ENCODE assay signal across 16 cellular contexts in the genomic region with DNA sequence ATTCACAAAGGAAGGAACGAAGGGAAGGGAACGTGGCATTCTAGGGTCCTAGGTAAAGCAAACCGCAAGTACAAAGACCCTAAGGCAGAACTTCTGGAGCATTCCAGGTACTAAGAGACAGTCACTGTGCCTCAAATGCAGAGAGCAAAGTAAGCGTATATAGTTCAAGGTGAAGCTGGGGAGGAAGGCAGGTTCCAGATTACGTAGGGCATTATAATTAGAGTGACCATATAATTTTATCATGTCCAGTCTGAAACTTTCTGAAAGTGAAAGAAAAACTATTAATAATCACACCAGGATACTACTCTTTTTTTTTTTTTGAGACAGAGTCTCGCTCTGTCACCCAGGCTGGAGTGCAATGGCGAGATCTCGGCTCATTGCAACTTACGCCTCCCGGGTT. TPM values are rescaled to one million over a fixed set of nuclear protein-coding genes. Genes with fewer than 3 reads are reported as not detected.
DNase-seq lines count a peak whose midpoint lies in the region; ATAC-seq and TF ChIP-seq lines count a peak whose summit lies in the region.
"Had no signal": no experiment of that assay in that cellular context is flagged by ENCODE, and none has a peak within 500 bp of the region (broad histone marks: within the 10 kb centered on the region; RNA-seq: fewer than 3 reads in every experiment).

No MANE protein-coding gene starts in this region.

- H3K4me1 Mint-ChIP-seq in WTC11 = peaks cover 56% of the 10 kb centered on the region

- H3K27me3 Mint-ChIP-seq in WTC11 (ENCODE audit: low read depth) = no peaks in the 10 kb centered on the region
- H3K27me3 Mint-ChIP-seq: dendritic cell treated with granulocyte-macrophage colony-stimulating factor and Interleukin-4, amounts not matched to agents 40 ng/mL and 50 ng/mL, for 4 days; stimulated activated naive CD8-positive, alpha-beta T cell treated with anti-CD3 and anti-CD28 coated beads, Interleukin-15, amount 100 ng/mL, for 72 hours; T-helper 17 cell had no signal

- peak overlapping the region; percentile 25 for H3K27ac Mint-ChIP-seq in WTC11
- H3K27ac Mint-ChIP-seq: dendritic cell treated with granulocyte-macrophage colony-stimulating factor and Interleukin-4, amounts not matched to agents 40 ng/mL and 50 ng/mL, for 4 days had no signal

- no peaks in the 10 kb centered on the region for H3K36me3 Mint-ChIP-seq in WTC11

- H3K36me3 ChIP-seq in rectal smooth muscle tissue (ENCODE audit: control insufficient read depth, insufficient read depth, low read length) = no peaks in the 10 kb centered on the region

- no peaks in the 10 kb centered on the region for H3K9me3 ChIP-seq in right cardiac atrium (ENCODE audit: control insufficient read depth, low read length)

- WGBS in right cardiac atrium = 63% methylated on average over 10 of the region's 10 CpGs

- POLR2A ChIA-PET in WTC11 (lab: Charles Lee) = interaction anchor here (0.7 kb wide), 1 partner anchor 1251 kb away, joined by 3 read pairs; no protein-coding TSS in a partner anchor

- ATAC-seq in WTC11 (no peak), right cardiac atrium (peak in 1 of 2 donors; percentile 26), HG03280 (IDR thresholded peaks at IDR 0.05; ENCODE audit: unreplicated experiment) (no peak), GM21526 (IDR thresholded peaks at IDR 0.05; ENCODE audit: low FRiP score, unreplicated experiment) (no peak)
- ATAC-seq: stimulated activated naive CD8-positive, alpha-beta T cell treated with anti-CD3 and anti-CD28 coated beads, Interleukin-15, amount 100 ng/mL, for 72 hours; T-helper 17 cell had no signal

- intact Hi-C loops in right cardiac atrium (cut with DNase I) = no loop called here

- no peak overlapping the region for H3K9ac ChIP-seq in rectal smooth muscle tissue (ENCODE audit: low read length)

- H3K27me3 ChIP-seq in right cardiac atrium (ENCODE audit: control insufficient read depth, insufficient read depth) (no peaks in the 10 kb centered on the region), rectal smooth muscle tissue (ENCODE audit: control insufficient read depth, insufficient read depth, low read length) (no peaks in the 10 kb centered on the region)

- H3K4me1 ChIP-seq in right cardiac atrium (ENCODE audit: control insufficient read depth, insufficient read depth, low read length) (no peaks in the 10 kb centered on the region), rectal smooth muscle tissue (ENCODE audit: control insufficient read depth, insufficient read depth, low read length) (peaks cover 10% of the 10 kb centered on the region)

- DNase-seq in WTC11 (ENCODE audit: low spot score) (no peak), right cardiac atrium (no peak), AG20443 (ENCODE audit: low spot score) (no peak), SIG-M5 treated with dmso at 0.1 percent for 504 hours (lab: John Stamatoyannopoulos, UW; ENCODE audit: unreplicated experiment) (no peak)
- DNase-seq: activated CD4-positive, CD25-positive, alpha-beta regulatory T cell treated with anti-CD3 and anti-CD28 coated beads, Interleukin-2, amount 50 U/mL, for 72 hours; activated effector memory CD4-positive, alpha-beta T cell treated with Interleukin-2 at 50 U/mL for 16 hours; islet precursor cell; NK-92 treated with Interleukin-12 subunit alpha and Interleukin-12 subunit beta, amount 100 ng/mL, for 24 hours; stimulated activated CD4-positive, alpha-beta T cell treated with anti-CD3 and anti-CD28 coated beads, Interleukin-15, amount 100 ng/mL, for 24 hours; stimulated activated naive CD8-positive, alpha-beta T cell treated with anti-CD3 and anti-CD28 coated beads, Interleukin-15, amount 100 ng/mL, for 72 hours; T-helper 17 cell had no signal

- CTCF ChIA-PET in WTC11 (lab: Charles Lee) = interaction anchor here (1.1 to 1.4 kb wide), 3 partner anchors 20 to 70 kb away, joined by 3 to 6 read pairs (median 3); no protein-coding TSS in a partner anchor

- no peak overlapping the region for H3K4me3 Mint-ChIP-seq in WTC11
- H3K4me3 Mint-ChIP-seq: dendritic cell treated with granulocyte-macrophage colony-stimulating factor and Interleukin-4, amounts not matched to agents 40 ng/mL and 50 ng/mL, for 4 days; stimulated activated naive CD8-positive, alpha-beta T cell treated with anti-CD3 and anti-CD28 coated beads, Interleukin-15, amount 100 ng/mL, for 72 hours; T-helper 17 cell had no signal

- H3K27ac ChIP-seq in C4-2B = peak overlapping the region; percentile 47; the same call in 1 of the 2 replicates
- peak overlapping the region; percentile 61 for H3K27ac ChIP-seq in right cardiac atrium (ENCODE audit: low read length)
- H3K27ac ChIP-seq in rectal smooth muscle tissue (ENCODE audit: low read depth, low read length) = no peak overlapping the region

- TF ChIP-seq CTCF in C4-2B (conservative IDR thresholded peaks at IDR 0.05) (no peak), WTC11 (IDR thresholded peaks at IDR 0.05) (no peak)

- no peaks in the 10 kb centered on the region for H3K9me3 Mint-ChIP-seq in WTC11
- H3K9me3 Mint-ChIP-seq: dendritic cell treated with granulocyte-macrophage colony-stimulating factor and Interleukin-4, amounts not matched to agents 40 ng/mL and 50 ng/mL, for 4 days; stimulated activated naive CD8-positive, alpha-beta T cell treated with anti-CD3 and anti-CD28 coated beads, Interleukin-15, amount 100 ng/mL, for 72 hours had no signal

- H3K4me3 ChIP-seq in right cardiac atrium (ENCODE audit: low read length) (peak overlapping the region; percentile 47), rectal smooth muscle tissue (ENCODE audit: low read length) (peak overlapping the region; percentile 3)

TF ChIP-seq in WTC11, 78 proteins besides CTCF, POLR2A, EP300 and RAD21 (continues in another document):
- TF ChIP-seq NFYB (CRISPR knock-in tag; conservative IDR thresholded peaks at IDR 0.05; ENCODE audit: low read depth) (no peak), GABPB1 (CRISPR knock-in tag; IDR thresholded peaks at IDR 0.05) (no peak), TEAD1 (CRISPR knock-in tag; IDR thresholded peaks at IDR 0.05) (no peak), CREB1 (CRISPR knock-in tag; IDR thresholded peaks at IDR 0.05) (no peak), ERG (CRISPR knock-in tag; IDR thresholded peaks at IDR 0.05) (no peak), RORB (CRISPR knock-in tag; IDR thresholded peaks at IDR 0.05) (no peak), ZNF219 (CRISPR knock-in tag; IDR thresholded peaks at IDR 0.05; ENCODE audit: borderline replicate concordance) (no peak)
- TF ChIP-seq, protein P1, sequence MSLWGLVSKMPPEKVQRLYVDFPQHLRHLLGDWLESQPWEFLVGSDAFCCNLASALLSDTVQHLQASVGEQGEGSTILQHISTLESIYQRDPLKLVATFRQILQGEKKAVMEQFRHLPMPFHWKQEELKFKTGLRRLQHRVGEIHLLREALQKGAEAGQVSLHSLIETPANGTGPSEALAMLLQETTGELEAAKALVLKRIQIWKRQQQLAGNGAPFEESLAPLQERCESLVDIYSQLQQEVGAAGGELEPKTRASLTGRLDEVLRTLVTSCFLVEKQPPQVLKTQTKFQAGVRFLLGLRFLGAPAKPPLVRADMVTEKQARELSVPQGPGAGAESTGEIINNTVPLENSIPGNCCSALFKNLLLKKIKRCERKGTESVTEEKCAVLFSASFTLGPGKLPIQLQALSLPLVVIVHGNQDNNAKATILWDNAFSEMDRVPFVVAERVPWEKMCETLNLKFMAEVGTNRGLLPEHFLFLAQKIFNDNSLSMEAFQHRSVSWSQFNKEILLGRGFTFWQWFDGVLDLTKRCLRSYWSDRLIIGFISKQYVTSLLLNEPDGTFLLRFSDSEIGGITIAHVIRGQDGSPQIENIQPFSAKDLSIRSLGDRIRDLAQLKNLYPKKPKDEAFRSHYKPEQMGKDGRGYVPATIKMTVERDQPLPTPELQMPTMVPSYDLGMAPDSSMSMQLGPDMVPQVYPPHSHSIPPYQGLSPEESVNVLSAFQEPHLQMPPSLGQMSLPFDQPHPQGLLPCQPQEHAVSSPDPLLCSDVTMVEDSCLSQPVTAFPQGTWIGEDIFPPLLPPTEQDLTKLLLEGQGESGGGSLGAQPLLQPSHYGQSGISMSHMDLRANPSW (CRISPR knock-in tag; conservative IDR thresholded peaks at IDR 0.05; ENCODE audit: low read depth) = no peak
- TF ChIP-seq, protein P2, sequence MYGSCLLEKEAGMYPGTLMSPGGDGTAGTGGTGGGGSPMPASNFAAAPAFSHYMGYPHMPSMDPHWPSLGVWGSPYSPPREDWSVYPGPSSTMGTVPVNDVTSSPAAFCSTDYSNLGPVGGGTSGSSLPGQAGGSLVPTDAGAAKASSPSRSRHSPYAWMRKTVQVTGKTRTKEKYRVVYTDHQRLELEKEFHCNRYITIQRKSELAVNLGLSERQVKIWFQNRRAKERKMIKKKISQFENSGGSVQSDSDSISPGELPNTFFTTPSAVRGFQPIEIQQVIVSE (CRISPR knock-in tag; IDR thresholded peaks at IDR 0.05; ENCODE audit: borderline replicate concordance) = no peak
- TF ChIP-seq, protein P3, sequence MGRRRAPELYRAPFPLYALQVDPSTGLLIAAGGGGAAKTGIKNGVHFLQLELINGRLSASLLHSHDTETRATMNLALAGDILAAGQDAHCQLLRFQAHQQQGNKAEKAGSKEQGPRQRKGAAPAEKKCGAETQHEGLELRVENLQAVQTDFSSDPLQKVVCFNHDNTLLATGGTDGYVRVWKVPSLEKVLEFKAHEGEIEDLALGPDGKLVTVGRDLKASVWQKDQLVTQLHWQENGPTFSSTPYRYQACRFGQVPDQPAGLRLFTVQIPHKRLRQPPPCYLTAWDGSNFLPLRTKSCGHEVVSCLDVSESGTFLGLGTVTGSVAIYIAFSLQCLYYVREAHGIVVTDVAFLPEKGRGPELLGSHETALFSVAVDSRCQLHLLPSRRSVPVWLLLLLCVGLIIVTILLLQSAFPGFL (CRISPR knock-in tag; IDR thresholded peaks at IDR 0.05; ENCODE audit: borderline replicate concordance) = no peak

RNA-seq across cellular contexts. Expression of gene METTL16, which starts 25.7 kb away (rescaled TPM):
- total RNA-seq in WTC11 (2021) (45.9 to 54.1 TPM (median 51.1 TPM) in 3 replicates), right cardiac atrium (10 to 100 TPM; 22.6 to 26.5 (median 23.6) TPM)
- 17.7 TPM for polyA plus RNA-seq in right cardiac atrium
